In genomic region chr11:123474994-123475393, GRCh38 we compare ENCODE assay signal across 13 cellular contexts. TPM values are rescaled to one million over a fixed set of nuclear protein-coding genes. Genes with fewer than 3 reads are reported as not detected.
DNase-seq lines count a peak whose midpoint lies in the region; ATAC-seq, FAIRE-seq and TF ChIP-seq lines count a peak whose summit lies in the region.
"Had no signal": no experiment of that assay in that cellular context is flagged by ENCODE, and none has a peak within 500 bp of the region (broad histone marks: within the 10 kb centered on the region; RNA-seq: fewer than 3 reads in every experiment).

No MANE protein-coding gene starts in this region.

- in situ Hi-C loops in gastrocnemius medialis (cut with MboI; ENCODE audit: low sequenced_read_pairs in 4 of 4): loop anchor here (5.0 to 10.0 kb wide), 3 partner anchors 68 to 173 kb away; no protein-coding TSS in a partner anchor

- intact Hi-C loops in sciatic nerve (cut with DNase I): loop anchor here (5.0 kb wide), 1 partner anchor 173 kb away; no protein-coding TSS in a partner anchor
- intact Hi-C loops in gastrocnemius medialis (cut with DNase I; ENCODE audit: low total_unique reads): loop anchor here (1.0 kb wide), 1 partner anchor 47 kb away; no protein-coding TSS in a partner anchor

- peak overlapping the region; percentile 42; the same call in 1 of the 2 replicates for H3K27ac Mint-ChIP-seq in WTC11

- POLR2A ChIA-PET in WTC11 (lab: Charles Lee): interaction anchor here (0.5 to 1.4 kb wide), 3 partner anchors 67 to 413 kb away, joined by 3 to 5 read pairs (median 3); partner anchors contain the start of gene HSPA8

- H3K36me3 ChIP-seq in gastrocnemius medialis: no peaks in the 10 kb centered on the region
- H3K36me3 ChIP-seq: thyroid gland had no signal

- TF ChIP-seq POLR2A in gastrocnemius medialis (IDR thresholded peaks at IDR 0.05): no peak

- H3K4me1 ChIP-seq in gastrocnemius medialis: peaks cover 0 to 8% of the 10 kb centered on the region in 2 donors

- no peak overlapping the region for H3K4me3 Mint-ChIP-seq in WTC11

- no peaks in the 10 kb centered on the region for H3K27me3 Mint-ChIP-seq in WTC11 (ENCODE audit: low read depth)

- TF ChIP-seq CTCF in WTC11 (IDR thresholded peaks at IDR 0.05): no peak
- TF ChIP-seq CTCF in gastrocnemius medialis (IDR thresholded peaks at IDR 0.05 in 4 of 5, conservative IDR thresholded peaks at IDR 0.05 in 1 of 5): no peak

- H3K9me3 ChIP-seq in gastrocnemius medialis: no peaks in the 10 kb centered on the region
- H3K9me3 ChIP-seq: mucosa of descending colon, thyroid gland had no signal

- no peak overlapping the region for H3K4me3 ChIP-seq in gastrocnemius medialis
- H3K4me3 ChIP-seq: mucosa of descending colon, thyroid gland had no signal

- no peak overlapping the region for H3K27ac ChIP-seq in gastrocnemius medialis

- ATAC-seq in WTC11: no peak; the same call in 1 of the 2 replicates
- peak; percentile 18 for ATAC-seq in sciatic nerve
- no peak for ATAC-seq in gastrocnemius medialis
- ATAC-seq: mucosa of descending colon had no signal

- H3K9me3 Mint-ChIP-seq in WTC11: no peaks in the 10 kb centered on the region

- FAIRE-seq in G401.6 (lab: Jason Lieb, UNC): peak; percentile 95

- peaks cover 21% of the 10 kb centered on the region for H3K4me1 Mint-ChIP-seq in WTC11

- no peaks in the 10 kb centered on the region for H3K27me3 ChIP-seq in gastrocnemius medialis
- H3K27me3 ChIP-seq: thyroid gland had no signal

- DNase-seq in WTC11 (ENCODE audit: low spot score) (no peak), foreskin melanocyte (peak; percentile 30), sciatic nerve (ENCODE audit: low spot score) (no peak), putamen (ENCODE audit: low spot score) (no peak), gastrocnemius medialis (no peak), DMS 273 treated with DMSO at 0.1 percent for 48 hours (lab: John Stamatoyannopoulos, UW) (no peak)
- no peak for DNase-seq in stimulated activated CD4-positive, alpha-beta T cell treated with anti-CD3 and anti-CD28 coated beads, Interleukin-2, amount 100 ng/mL, for 24 hours
- DNase-seq: activated CD8-positive, alpha-beta memory T cell treated with anti-CD3 and anti-CD28 coated beads, Interleukin-2, amount 50 U/mL, for 48 hours; mucosa of descending colon; NCI-H510A treated with DMSO at 0.1 percent for 48 hours; SHP77 treated with DMSO at 0.1 percent for 48 hours had no signal

- no peaks in the 10 kb centered on the region for H3K36me3 Mint-ChIP-seq in WTC11

- CTCF ChIA-PET in WTC11 (lab: Charles Lee): interaction anchor here (0.7 to 6.3 kb wide), 20 partner anchors 10 to 372 kb away, joined by 3 to 217 read pairs (median 4); no protein-coding TSS in a partner anchor

TF ChIP-seq in WTC11, 78 proteins besides CTCF, POLR2A, EP300 and RAD21 (continues in another document):
- TF ChIP-seq ESRRA (CRISPR knock-in tag; IDR thresholded peaks at IDR 0.05; ENCODE audit: borderline replicate concordance): no peak
- TF ChIP-seq NFE2L1 (CRISPR knock-in tag; IDR thresholded peaks at IDR 0.05): no peak
- TF ChIP-seq ZNF121 (CRISPR knock-in tag; IDR thresholded peaks at IDR 0.05): no peak
- no peak for TF ChIP-seq ZNF396 (CRISPR knock-in tag; IDR thresholded peaks at IDR 0.05; ENCODE audit: borderline replicate concordance)
- TF ChIP-seq JAZF1 (CRISPR knock-in tag; IDR thresholded peaks at IDR 0.05): no peak
- no peak for TF ChIP-seq FOXJ3 (CRISPR knock-in tag; IDR thresholded peaks at IDR 0.05; ENCODE audit: borderline replicate concordance)
- TF ChIP-seq ATF6 (CRISPR knock-in tag; IDR thresholded peaks at IDR 0.05): no peak
- no peak for TF ChIP-seq PRRX2 (CRISPR knock-in tag; IDR thresholded peaks at IDR 0.05)
- no peak for TF ChIP-seq ZSCAN18 (CRISPR knock-in tag; IDR thresholded peaks at IDR 0.05)
- TF ChIP-seq USF2 (CRISPR knock-in tag; IDR thresholded peaks at IDR 0.05): no peak
- no peak for TF ChIP-seq ZNF281 (CRISPR knock-in tag; IDR thresholded peaks at IDR 0.05)
- TF ChIP-seq HMGXB4 (CRISPR knock-in tag; IDR thresholded peaks at IDR 0.05): no peak

RNA-seq across cellular contexts. Expression of gene GRAMD1B, which starts 44.9 kb away (rescaled TPM):
- total RNA-seq in WTC11 (2021) (22.1 to 31.5 TPM (median 23.3 TPM) in 3 replicates), sciatic nerve (38.2 TPM), gastrocnemius medialis (1 to 10 TPM; 2.1 to 7.8 (median 3.2) TPM)
